ENCODE assay signal across 1 cellular context in the genomic region with DNA sequence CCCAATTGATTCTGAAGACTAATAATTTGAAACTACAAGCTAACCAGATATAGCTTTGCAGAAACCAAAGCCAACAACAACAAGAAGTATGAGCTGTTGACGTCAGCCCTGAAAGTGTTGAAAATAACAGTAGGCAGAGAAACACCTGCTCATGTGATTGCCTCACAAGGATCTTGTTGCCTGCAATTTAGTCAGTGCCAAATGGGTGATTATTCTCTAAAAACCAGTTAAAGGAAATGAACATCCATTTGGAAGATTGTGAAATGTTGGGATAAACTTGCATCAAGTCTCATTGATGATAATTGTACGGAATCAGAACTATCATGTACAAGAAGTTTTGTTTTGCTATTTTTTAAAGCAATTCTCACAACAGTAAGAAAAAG.
TF ChIP-seq lines count a peak whose summit lies in the region.

No MANE protein-coding gene starts in this region.

TF ChIP-seq in K562, 482 proteins besides CTCF, POLR2A, EP300 and RAD21 (continued from another document):
- TF ChIP-seq, protein P1, sequence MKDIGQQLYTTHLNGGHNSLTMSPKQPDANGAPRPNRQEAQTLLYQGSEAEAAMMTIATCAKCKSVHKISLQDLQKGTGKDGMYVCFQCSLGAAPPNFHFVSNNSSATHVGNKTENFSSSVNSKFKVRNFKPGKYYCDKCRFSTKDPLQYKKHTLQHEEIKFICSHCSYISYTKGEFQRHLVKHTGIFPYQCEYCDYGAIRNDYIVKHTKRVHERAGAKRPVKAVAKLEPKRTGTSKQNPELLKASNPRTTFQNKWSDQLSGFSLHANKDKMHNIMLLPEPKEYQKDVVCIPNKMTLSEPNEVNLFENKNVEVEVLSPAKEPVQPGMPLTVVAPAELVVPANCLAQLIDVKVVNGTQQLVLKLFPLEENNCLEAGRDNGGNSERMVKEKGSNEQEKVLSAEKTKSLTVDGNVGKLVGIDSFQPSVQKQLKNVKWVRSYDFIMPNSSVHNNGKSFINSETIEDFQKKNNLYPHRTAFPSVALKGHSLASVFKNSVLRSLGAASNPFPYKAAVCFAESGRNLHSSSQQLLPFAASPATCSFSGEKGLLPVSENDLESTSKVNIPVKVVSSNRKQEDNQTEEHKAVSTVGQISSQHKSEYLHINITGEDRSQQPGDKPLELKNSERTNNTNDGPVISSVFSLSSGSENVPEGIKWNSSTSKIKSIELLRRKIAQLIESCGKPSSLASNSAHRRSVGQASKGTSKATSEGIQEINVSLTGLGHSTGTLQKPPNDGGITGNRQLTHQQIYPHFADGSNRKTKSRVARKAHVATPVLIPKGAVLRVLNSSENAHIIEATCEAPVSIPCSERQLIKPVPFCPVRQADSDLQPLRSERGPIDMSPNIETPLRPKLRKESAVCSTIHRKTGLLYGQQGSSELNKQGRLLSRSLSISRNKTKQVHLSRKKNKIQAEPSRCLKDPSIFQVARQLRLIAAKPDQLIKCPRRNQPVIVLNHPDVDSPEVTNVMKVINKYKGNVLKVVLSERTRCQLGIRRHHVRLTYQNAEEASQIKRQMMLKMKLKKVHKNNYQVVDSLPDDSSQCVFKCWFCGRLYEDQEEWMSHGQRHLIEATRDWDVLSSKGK (CRISPR knock-in tag; IDR thresholded peaks at IDR 0.05): no peak
